ENCODE assay signal across 8 cellular contexts in the genomic region with DNA sequence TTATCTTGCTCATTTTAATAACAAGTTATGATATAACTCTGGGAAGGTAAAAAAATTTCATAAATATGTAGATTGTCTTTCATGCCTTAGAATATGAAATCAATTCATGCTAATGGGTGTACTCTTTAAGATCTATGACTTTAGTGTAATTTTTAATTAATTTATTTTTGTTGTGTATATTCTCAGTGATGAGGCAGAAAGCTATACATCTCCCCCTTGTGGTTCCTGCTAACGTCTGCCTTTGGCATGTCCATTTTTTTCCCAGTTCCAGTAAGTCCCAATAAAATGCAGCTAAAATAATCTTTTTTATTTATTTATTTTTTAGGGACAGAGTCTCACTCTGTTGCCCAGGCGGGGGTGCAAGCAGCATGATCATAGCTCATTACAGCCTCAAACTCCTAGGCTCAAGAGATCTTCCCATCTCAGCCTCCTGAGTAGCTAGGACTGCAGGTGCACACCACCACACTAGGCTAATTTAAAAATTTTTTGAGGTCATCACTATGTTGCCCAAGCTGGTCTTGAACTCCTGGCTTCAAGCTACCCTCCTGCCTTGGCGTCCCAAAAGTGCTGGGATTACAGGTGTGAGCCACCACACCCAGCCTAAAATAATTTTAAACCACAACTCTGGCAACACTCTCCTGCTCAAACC. TPM values are rescaled to one million over a fixed set of nuclear protein-coding genes. Genes with fewer than 3 reads are reported as not detected.
DNase-seq lines count a peak whose midpoint lies in the region; ATAC-seq and TF ChIP-seq lines count a peak whose summit lies in the region.

No MANE protein-coding gene starts in this region.

- in situ Hi-C loops in ACHN (cut with HindIII; ENCODE audit: low pct_ligation_motif_present, low pct_unique_long_range_greater_than_20kb, low sequenced_read_pairs) = no loop called here

- CTCF ChIA-PET in activated CD4-positive, alpha-beta memory T cell treated with anti-CD3 and anti-CD28 coated beads, Interleukin-2, amount 10 ng/mL, durations not matched to agents 7 days and 5 days (lab: Charles Lee) = interaction anchor here (0.5 to 2.6 kb wide), 11 partner anchors 10 to 471 kb away, joined by 3 to 7 read pairs (median 5); a partner anchor contains a TSS

- H3K27ac Mint-ChIP-seq in activated CD4-positive, alpha-beta memory T cell treated with anti-CD3 and anti-CD28 coated beads, Interleukin-2, amount 10 ng/mL, durations not matched to agents 7 days and 5 days = no peak overlapping the region

- no peak overlapping the region for H3K4me3 Mint-ChIP-seq in activated CD4-positive, alpha-beta memory T cell treated with anti-CD3 and anti-CD28 coated beads, Interleukin-2, amount 10 ng/mL, durations not matched to agents 7 days and 5 days

- DNase-seq in ACHN = peak; percentile 36
- peak; percentile 14 for DNase-seq in H4 (ENCODE audit: low spot score)
- peak; percentile 38 for DNase-seq in RPMI7951 (ENCODE audit: low read depth)
- DNase-seq in fibroblast of villous mesenchyme (ENCODE audit: low read depth) = peak; percentile 50
- DNase-seq in GDM1 (lab: John Stamatoyannopoulos, UW) = no peak
- no peak for DNase-seq in OCI-M2 (lab: John Stamatoyannopoulos, UW; ENCODE audit: unreplicated experiment)
- DNase-seq in activated CD4-positive, alpha-beta memory T cell treated with anti-CD3 and anti-CD28 coated beads, Interleukin-2, amount 10 ng/mL, durations not matched to agents 7 days and 5 days = no peak

- peak; percentile 70 for TF ChIP-seq CTCF in fibroblast of villous mesenchyme (IDR thresholded peaks at IDR 0.05; ENCODE audit: insufficient read depth, low read depth, low read length)

- H3K9me3 Mint-ChIP-seq in activated CD4-positive, alpha-beta memory T cell treated with anti-CD3 and anti-CD28 coated beads, Interleukin-2, amount 10 ng/mL, durations not matched to agents 7 days and 5 days = no peaks in the 10 kb centered on the region

- peaks cover 22% of the 10 kb centered on the region for H3K4me1 Mint-ChIP-seq in activated CD4-positive, alpha-beta memory T cell treated with anti-CD3 and anti-CD28 coated beads, Interleukin-2, amount 10 ng/mL, durations not matched to agents 7 days and 5 days

- H3K4me3 ChIP-seq in fibroblast of villous mesenchyme (ENCODE audit: low read depth, low read length) = no peak overlapping the region

- H3K27me3 Mint-ChIP-seq in activated CD4-positive, alpha-beta memory T cell treated with anti-CD3 and anti-CD28 coated beads, Interleukin-2, amount 10 ng/mL, durations not matched to agents 7 days and 5 days = peaks cover 24% of the 10 kb centered on the region

- ATAC-seq in HG03135 (IDR thresholded peaks at IDR 0.05; ENCODE audit: unreplicated experiment) = no peak

- POLR2A ChIA-PET in activated CD4-positive, alpha-beta memory T cell treated with anti-CD3 and anti-CD28 coated beads, Interleukin-2, amount 10 ng/mL, durations not matched to agents 7 days and 5 days (lab: Charles Lee) = no interaction called here

- H3K36me3 Mint-ChIP-seq in activated CD4-positive, alpha-beta memory T cell treated with anti-CD3 and anti-CD28 coated beads, Interleukin-2, amount 10 ng/mL, durations not matched to agents 7 days and 5 days (ENCODE audit: low read depth) = peaks cover 9% of the 10 kb centered on the region

RNA-seq across cellular contexts. Expression of a gene that starts 3.3 kb away (rescaled TPM):
- 77.0 and 92.5 TPM in 2 replicates for total RNA-seq in H4 (2014; rRNA removed; shearing (Covaris generic))
- total RNA-seq in RPMI7951 (2014; rRNA removed; shearing (Covaris generic)) = 55.1 and 62.2 TPM in 2 replicates
- total RNA-seq in fibroblast of villous mesenchyme = 45.8 and 47.0 TPM in 2 replicates
- 10 to 100 TPM; 80.6 to 91.1 TPM for total RNA-seq in activated CD4-positive, alpha-beta memory T cell treated with anti-CD3 and anti-CD28 coated beads, Interleukin-2, amount 10 ng/mL, durations not matched to agents 7 days and 5 days

RNA-seq across cellular contexts. Expression of a gene that starts 31.3 kb away (rescaled TPM):
- 0.02 and 0.04 TPM in 2 replicates for total RNA-seq in H4 (2014; rRNA removed; shearing (Covaris generic))
- 0.84 and 1.2 TPM in 2 replicates for total RNA-seq in RPMI7951 (2014; rRNA removed; shearing (Covaris generic))
- total RNA-seq in fibroblast of villous mesenchyme = under 0.01 TPM in 2 replicates
- under 1 TPM; 0.08 to 0.10 TPM for total RNA-seq in activated CD4-positive, alpha-beta memory T cell treated with anti-CD3 and anti-CD28 coated beads, Interleukin-2, amount 10 ng/mL, durations not matched to agents 7 days and 5 days

RNA-seq across cellular contexts. Expression of a gene that starts 31.6 kb away (rescaled TPM):
- total RNA-seq in H4 (2014; rRNA removed; shearing (Covaris generic)) = not detected in 2 replicates
- not detected in 2 replicates for total RNA-seq in RPMI7951 (2014; rRNA removed; shearing (Covaris generic))
- total RNA-seq in fibroblast of villous mesenchyme = not detected in 2 replicates
- total RNA-seq in activated CD4-positive, alpha-beta memory T cell treated with anti-CD3 and anti-CD28 coated beads, Interleukin-2, amount 10 ng/mL, durations not matched to agents 7 days and 5 days = not detected

Comparison
In these comparisons a context has a peak if more than half of its experiments do, and no peak if none do; other contexts are left out.
1. DNase-seq: peak in ACHN (single experiment), H4 (single experiment), RPMI7951 (single experiment) and fibroblast of villous mesenchyme (single experiment); none in GDM1 (single experiment), OCI-M2 (single experiment) and activated CD4-positive, alpha-beta memory T cell treated with anti-CD3 and anti-CD28 coated beads, Interleukin-2, amount 10 ng/mL, durations not matched to agents 7 days and 5 days (single experiment).